ENCODE assay signal across 12 cellular contexts in the genomic region with DNA sequence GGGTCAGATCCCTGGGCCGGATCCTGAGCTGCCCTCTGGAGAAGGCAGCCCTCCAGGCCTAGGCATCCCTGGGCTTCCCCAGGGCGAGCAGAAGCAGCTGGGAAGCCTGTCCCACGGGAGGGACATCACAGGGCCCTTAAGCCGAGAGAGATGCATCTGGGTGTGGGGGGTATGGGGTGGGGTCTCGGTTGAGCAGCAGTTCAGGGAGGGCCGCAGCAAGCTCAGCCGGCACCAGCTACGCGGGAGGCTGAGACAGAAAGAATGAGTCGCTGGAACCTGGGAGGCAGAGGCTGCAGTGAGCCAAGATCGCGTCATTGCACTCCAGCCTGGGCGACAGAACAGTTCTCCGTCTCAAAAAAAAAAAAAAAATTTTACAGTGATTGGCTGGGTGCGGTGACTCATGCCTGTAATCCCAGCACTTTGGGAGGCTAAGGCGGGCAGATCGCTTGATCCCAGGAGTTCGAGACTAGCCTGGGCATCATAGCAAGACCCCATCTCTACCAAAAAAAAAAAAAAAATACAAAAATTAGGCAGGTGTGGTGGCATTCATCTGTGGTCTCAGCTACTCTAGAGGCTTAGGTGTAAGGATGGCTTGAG. TPM values are rescaled to one million over a fixed set of nuclear protein-coding genes. Genes with fewer than 3 reads are reported as not detected.
DNase-seq lines count a peak whose midpoint lies in the region; ATAC-seq and TF ChIP-seq lines count a peak whose summit lies in the region.
"Had no signal": no experiment of that assay in that cellular context is flagged by ENCODE, and none has a peak within 500 bp of the region (broad histone marks: within the 10 kb centered on the region; RNA-seq: fewer than 3 reads in every experiment).

No MANE protein-coding gene starts in this region.

- no peaks in the 10 kb centered on the region for H3K36me3 Mint-ChIP-seq in activated CD4-positive, alpha-beta T cell treated with anti-CD3 and anti-CD28 coated beads for 36 hours (ENCODE audit: low read depth)
- no peaks in the 10 kb centered on the region for H3K36me3 Mint-ChIP-seq in activated CD4-positive, alpha-beta T cell treated with anti-CD3 and anti-CD28 coated beads, Interleukin-2, amount 10 ng/mL, durations not matched to agents 7 days and 5 days (ENCODE audit: low read depth)

- H3K9ac ChIP-seq in Karpas-422 (ENCODE audit: low read length) = no peak overlapping the region

- H3K27me3 ChIP-seq in RWPE2 (ENCODE audit: insufficient read depth, poor library complexity, severe bottlenecking) (no peaks in the 10 kb centered on the region), foreskin keratinocyte (peaks cover 15% of the 10 kb centered on the region), spleen (replicated peaks in 1 of 7) (peaks cover 0 to 38% (median 0%) of the 10 kb centered on the region in 7 donors), Karpas-422 (ENCODE audit: low read length) (no peaks in the 10 kb centered on the region)

- no peaks in the 10 kb centered on the region for H3K27me3 Mint-ChIP-seq in activated CD4-positive, alpha-beta T cell treated with anti-CD3 and anti-CD28 coated beads for 36 hours
- peaks cover 8% of the 10 kb centered on the region for H3K27me3 Mint-ChIP-seq in activated CD4-positive, alpha-beta T cell treated with anti-CD3 and anti-CD28 coated beads, Interleukin-2, amount 10 ng/mL, durations not matched to agents 7 days and 5 days

- H4K20me1 ChIP-seq in Karpas-422 (ENCODE audit: insufficient read depth, low read depth, low read length) = no peaks in the 10 kb centered on the region

- 79 to 88% (median 86%) methylated on average over 17 to 18 of the region's 18 CpGs for WGBS in spleen, 5 donors

- TF ChIP-seq CTCF in RWPE2 (IDR thresholded peaks at IDR 0.05; ENCODE audit: poor library complexity, severe bottlenecking) (no peak), foreskin keratinocyte (conservative IDR thresholded peaks at IDR 0.05) (no peak), spleen (IDR thresholded peaks at IDR 0.05 in 8 of 11, conservative IDR thresholded peaks at IDR 0.05 in 3 of 11) (no peak)

- no peak for TF ChIP-seq POLR2A in spleen (IDR thresholded peaks at IDR 0.05)

- POLR2A ChIA-PET in activated CD4-positive, alpha-beta T cell treated with anti-CD3 and anti-CD28 coated beads for 36 hours (lab: Charles Lee) = no interaction called here
- POLR2A ChIA-PET in activated CD4-positive, alpha-beta T cell treated with anti-CD3 and anti-CD28 coated beads, Interleukin-2, amount 10 ng/mL, durations not matched to agents 7 days and 5 days (lab: Charles Lee) = no interaction called here

- H3K36me3 ChIP-seq in RWPE2 (ENCODE audit: low read depth) (no peaks in the 10 kb centered on the region), spleen (no peaks in the 10 kb centered on the region), Karpas-422 (ENCODE audit: insufficient read depth, low read length) (no peaks in the 10 kb centered on the region)
- H3K36me3 ChIP-seq: neutrophil had no signal

- CTCF ChIA-PET in activated CD4-positive, alpha-beta T cell treated with anti-CD3 and anti-CD28 coated beads for 36 hours (lab: Charles Lee) = no interaction called here
- CTCF ChIA-PET in activated CD4-positive, alpha-beta T cell treated with anti-CD3 and anti-CD28 coated beads, Interleukin-2, amount 10 ng/mL, durations not matched to agents 7 days and 5 days (lab: Charles Lee) = interaction anchor here (0.7 to 2.3 kb wide), 3 partner anchors 8 to 38 kb away, joined by 3 to 12 read pairs (median 5); no protein-coding TSS in a partner anchor

- H3K4me3 Mint-ChIP-seq in activated CD4-positive, alpha-beta T cell treated with anti-CD3 and anti-CD28 coated beads for 36 hours = no peak overlapping the region
- no peak overlapping the region for H3K4me3 Mint-ChIP-seq in activated CD4-positive, alpha-beta T cell treated with anti-CD3 and anti-CD28 coated beads, Interleukin-2, amount 10 ng/mL, durations not matched to agents 7 days and 5 days

- H3K4me3 ChIP-seq in RWPE2 (ENCODE audit: severe bottlenecking) (no peak overlapping the region), spleen (no peak overlapping the region), Karpas-422 (ENCODE audit: low read length) (no peak overlapping the region)

- H3K4me2 ChIP-seq in Karpas-422 (ENCODE audit: low read depth, low read length, poor library complexity, severe bottlenecking) = no peak overlapping the region

- H3K4me1 Mint-ChIP-seq in activated CD4-positive, alpha-beta T cell treated with anti-CD3 and anti-CD28 coated beads for 36 hours = peaks cover 3% of the 10 kb centered on the region
- H3K4me1 Mint-ChIP-seq in activated CD4-positive, alpha-beta T cell treated with anti-CD3 and anti-CD28 coated beads, Interleukin-2, amount 10 ng/mL, durations not matched to agents 7 days and 5 days = no peaks in the 10 kb centered on the region

- DNase-seq in activated CD4-positive, alpha-beta T cell treated with anti-CD3 and anti-CD28 coated beads for 36 hours = no peak
- DNase-seq in activated CD4-positive, alpha-beta T cell treated with anti-CD3 and anti-CD28 coated beads, Interleukin-2, amount 10 ng/mL, durations not matched to agents 7 days and 5 days = no peak
- DNase-seq in RWPE2 (ENCODE audit: low spot score) (no peak), foreskin keratinocyte (peak in 1 of 2 donors; percentile 56), spleen (peak; percentile 67), Karpas-422 (no peak)
- DNase-seq: foreskin melanocyte, T-helper 9 cell had no signal

- H3K9me2 ChIP-seq in Karpas-422 (replicated peaks; ENCODE audit: insufficient read depth, low read length) = no peaks in the 10 kb centered on the region

- H3K27ac Mint-ChIP-seq in activated CD4-positive, alpha-beta T cell treated with anti-CD3 and anti-CD28 coated beads for 36 hours = no peak overlapping the region
- H3K27ac Mint-ChIP-seq in activated CD4-positive, alpha-beta T cell treated with anti-CD3 and anti-CD28 coated beads, Interleukin-2, amount 10 ng/mL, durations not matched to agents 7 days and 5 days = no peak overlapping the region

- H3K79me2 ChIP-seq in Karpas-422 (ENCODE audit: low read length) = no peaks in the 10 kb centered on the region

- peak; percentile 19 for ATAC-seq in activated CD4-positive, alpha-beta T cell treated with anti-CD3 and anti-CD28 coated beads for 36 hours
- ATAC-seq in RWPE2 (ENCODE audit: low read depth) = peak; percentile 55
- ATAC-seq in foreskin keratinocyte = peak; percentile 58
- ATAC-seq in HG03460 (IDR thresholded peaks at IDR 0.05; ENCODE audit: unreplicated experiment) = no peak
- no peak for ATAC-seq in GM21447 (IDR thresholded peaks at IDR 0.05; ENCODE audit: unreplicated experiment)

- H3K9me3 ChIP-seq in RWPE2 (ENCODE audit: severe bottlenecking) (no peaks in the 10 kb centered on the region), spleen (no peaks in the 10 kb centered on the region), Karpas-422 (ENCODE audit: low read length) (no peaks in the 10 kb centered on the region)
- H3K9me3 ChIP-seq: neutrophil had no signal

- no peaks in the 10 kb centered on the region for H3K4me1 ChIP-seq in RWPE2 (ENCODE audit: insufficient read depth, poor library complexity, severe bottlenecking)
- H3K4me1 ChIP-seq in foreskin keratinocyte = no peaks in the 10 kb centered on the region
- peaks cover 0 to 17% (median 0%) of the 10 kb centered on the region in 6 donors for H3K4me1 ChIP-seq in spleen
- no peaks in the 10 kb centered on the region for H3K4me1 ChIP-seq in Karpas-422 (ENCODE audit: low read length)

- intact Hi-C loops in activated CD4-positive, alpha-beta T cell treated with anti-CD3 and anti-CD28 coated beads for 36 hours (cut with DNase I, micrococcal nuclease) = no loop called here
- intact Hi-C loops in spleen (cut with DNase I; ENCODE audit: low total_unique reads) = no loop called here

- no peak overlapping the region for H3K27ac ChIP-seq in RWPE2 (ENCODE audit: poor library complexity, severe bottlenecking)
- no peak overlapping the region for H3K27ac ChIP-seq in foreskin keratinocyte
- H3K27ac ChIP-seq in spleen = no peak overlapping the region
- H3K27ac ChIP-seq in Karpas-422 (ENCODE audit: low read length) = no peak overlapping the region
- H3K27ac ChIP-seq: HL-60, neutrophil had no signal

- H3K9me3 Mint-ChIP-seq in activated CD4-positive, alpha-beta T cell treated with anti-CD3 and anti-CD28 coated beads for 36 hours (ENCODE audit: low read depth) = no peaks in the 10 kb centered on the region
- H3K9me3 Mint-ChIP-seq in activated CD4-positive, alpha-beta T cell treated with anti-CD3 and anti-CD28 coated beads, Interleukin-2, amount 10 ng/mL, durations not matched to agents 7 days and 5 days = no peaks in the 10 kb centered on the region

- H2AFZ ChIP-seq in Karpas-422 (ENCODE audit: low read length) = no peak overlapping the region

RNA-seq across cellular contexts. Expression of a gene that starts 37.7 kb away (rescaled TPM):
- 10 to 100 TPM; 51.7 to 53.4 TPM for total RNA-seq in activated CD4-positive, alpha-beta T cell treated with anti-CD3 and anti-CD28 coated beads for 36 hours
- 10 to 100 TPM; 25.3 to 28.5 TPM for total RNA-seq in activated CD4-positive, alpha-beta T cell treated with anti-CD3 and anti-CD28 coated beads, Interleukin-2, amount 10 ng/mL, durations not matched to agents 7 days and 5 days
- total RNA-seq in foreskin keratinocyte = 26.5 and 28.0 TPM in 2 replicates
- polyA plus RNA-seq in foreskin keratinocyte = 31.8 and 37.0 TPM in 2 replicates
- total RNA-seq in spleen = 10 to 100 TPM; 11.5 to 26.9 (median 20.5) TPM
- polyA plus RNA-seq in spleen = 10 to 100 TPM; 12.6 to 18.8 (median 15.8) TPM
- 26.2 and 28.8 TPM in 2 replicates for total RNA-seq in Karpas-422 (2014; rRNA removed; shearing (Covaris generic); ENCODE audit: low replicate concordance)

RNA-seq across cellular contexts. Expression of a gene that starts 37.9 kb away (rescaled TPM):
- total RNA-seq in activated CD4-positive, alpha-beta T cell treated with anti-CD3 and anti-CD28 coated beads for 36 hours = 10 to 100 TPM; 73.5 to 90.7 TPM
- total RNA-seq in activated CD4-positive, alpha-beta T cell treated with anti-CD3 and anti-CD28 coated beads, Interleukin-2, amount 10 ng/mL, durations not matched to agents 7 days and 5 days = 10 to 100 TPM; 80.3 to 93.1 TPM
- total RNA-seq in foreskin keratinocyte (40.3 and 41.6 TPM in 2 replicates), spleen (10 to 100 TPM; 50.8 to 92.0 (median 64.5) TPM)
- polyA plus RNA-seq in foreskin keratinocyte (18.6 and 21.0 TPM in 2 replicates), spleen (10 to 100 TPM in 1 of 3 donors, 1 to 10 TPM in 2; 6.9 to 20.7 (median 8.3) TPM)
- total RNA-seq in Karpas-422 (2014; rRNA removed; shearing (Covaris generic); ENCODE audit: low replicate concordance) = 29.0 and 42.2 TPM in 2 replicates

RNA-seq across cellular contexts. Expression of a gene that starts 51.0 kb away (rescaled TPM):
- total RNA-seq in activated CD4-positive, alpha-beta T cell treated with anti-CD3 and anti-CD28 coated beads for 36 hours = 10 to 100 TPM; 29.9 to 30.9 TPM
- total RNA-seq in activated CD4-positive, alpha-beta T cell treated with anti-CD3 and anti-CD28 coated beads, Interleukin-2, amount 10 ng/mL, durations not matched to agents 7 days and 5 days = 10 to 100 TPM; 44.4 to 48.7 TPM
- total RNA-seq in foreskin keratinocyte (49.5 and 63.0 TPM in 2 replicates), spleen (10 to 100 TPM; 10.5 to 36.6 (median 28.6) TPM)
- polyA plus RNA-seq in foreskin keratinocyte (123 and 183 TPM in 2 replicates), spleen (10 to 100 TPM; 39.6 to 93.8 (median 48.5) TPM)
- total RNA-seq in Karpas-422 (2014; rRNA removed; shearing (Covaris generic); ENCODE audit: low replicate concordance) = 17.6 and 28.0 TPM in 2 replicates

Comparison
In these comparisons a context has a peak if more than half of its experiments do, and no peak if none do; other contexts are left out.
1. ATAC-seq: peak in activated CD4-positive, alpha-beta T cell treated with anti-CD3 and anti-CD28 coated beads for 36 hours (single experiment), RWPE2 (single experiment) and foreskin keratinocyte (single experiment); none in HG03460 (single experiment) and GM21447 (single experiment).